25 cellular contexts compared by ENCODE assay signal in the genomic region with DNA sequence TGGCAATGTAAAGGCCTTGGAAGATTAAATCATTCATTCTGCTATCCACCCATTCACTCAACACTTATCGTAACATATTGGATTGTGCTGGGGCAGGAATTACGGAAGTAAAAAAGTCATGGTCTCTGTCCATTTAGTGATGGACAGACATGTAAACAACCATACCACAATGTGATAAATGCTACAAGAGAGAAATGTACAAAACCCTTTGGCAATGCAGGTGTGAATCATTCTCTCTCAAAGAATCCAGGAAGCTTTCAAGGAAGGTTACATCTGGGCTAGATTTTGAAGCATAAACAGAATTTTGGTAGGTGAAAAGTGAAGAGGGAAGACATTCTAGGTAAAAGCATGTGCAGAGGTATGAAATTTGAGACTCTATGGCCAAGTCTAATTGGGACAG.
"Had no signal": no experiment of that assay in that cellular context is flagged by ENCODE, and none has a peak within 500 bp of the region (broad histone marks: within the 10 kb centered on the region; RNA-seq: fewer than 3 reads in every experiment).

No MANE protein-coding gene starts in this region.

- H3K27me3 Mint-ChIP-seq: activated CD4-positive, alpha-beta T cell treated with anti-CD3 and anti-CD28 coated beads for 36 hours; activated CD8-positive, alpha-beta T cell treated with anti-CD3 and anti-CD28 coated beads for 36 hours; activated naive CD8-positive, alpha-beta T cell treated with anti-CD3 and anti-CD28 coated beads, Interleukin-2, amount 10 ng/mL, durations not matched to agents 7 days and 5 days; central memory CD8-positive, alpha-beta T cell had no signal

- H3K27me3 ChIP-seq: adrenal gland, breast epithelium, SJCRH30 had no signal

- H3K36me3 ChIP-seq: adrenal gland, breast epithelium, SJCRH30 had no signal

- DNase-seq: activated CD4-positive, alpha-beta T cell treated with anti-CD3 and anti-CD28 coated beads for 36 hours; activated CD8-positive, alpha-beta memory T cell treated with anti-CD3 and anti-CD28 coated beads, Interleukin-2, amount 50 U/mL, for 48 hours; activated CD8-positive, alpha-beta T cell treated with anti-CD3 and anti-CD28 coated beads for 36 hours; activated naive CD4-positive, alpha-beta T cell treated with anti-CD3 and anti-CD28 coated beads, Interleukin-2, amount 50 U/mL, for 16 hours; activated naive CD8-positive, alpha-beta T cell treated with anti-CD3 and anti-CD28 coated beads, Interleukin-2, amount 10 ng/mL, durations not matched to agents 7 days and 5 days; activated T-cell treated with anti-CD3 and anti-CD28 coated beads, Interleukin-2, amount 50 U/mL, for 1 hour; adrenal gland; aorta; Kasumi-1; NCI-H1105 treated with DMSO at 0.1 percent for 48 hours; NCI-H1436 treated with DMSO at 0.1 percent for 48 hours; NCI-H187; NCI-H2081; NCI-H510A treated with DMSO at 0.1 percent for 48 hours; NCI-H69; NK-92 treated with Interleukin-12 subunit alpha and Interleukin-12 subunit beta, amount 100 ng/mL, for 24 hours; OCI-M1; RPMI8226; SJCRH30; SK-N-SH; T-helper 1 cell had no signal

- H3K27ac Mint-ChIP-seq: activated CD4-positive, alpha-beta T cell treated with anti-CD3 and anti-CD28 coated beads for 36 hours; activated CD8-positive, alpha-beta T cell treated with anti-CD3 and anti-CD28 coated beads for 36 hours; activated naive CD8-positive, alpha-beta T cell treated with anti-CD3 and anti-CD28 coated beads, Interleukin-2, amount 10 ng/mL, durations not matched to agents 7 days and 5 days had no signal

- H3K4me3 ChIP-seq: adrenal gland, breast epithelium, SJCRH30 had no signal

- ATAC-seq: activated CD4-positive, alpha-beta T cell treated with anti-CD3 and anti-CD28 coated beads for 36 hours; activated CD8-positive, alpha-beta T cell treated with anti-CD3 and anti-CD28 coated beads for 36 hours; Panc1; Right ventricle myocardium inferior had no signal

- H3K4me3 Mint-ChIP-seq: activated CD4-positive, alpha-beta T cell treated with anti-CD3 and anti-CD28 coated beads for 36 hours; activated CD8-positive, alpha-beta T cell treated with anti-CD3 and anti-CD28 coated beads for 36 hours; activated naive CD8-positive, alpha-beta T cell treated with anti-CD3 and anti-CD28 coated beads, Interleukin-2, amount 10 ng/mL, durations not matched to agents 7 days and 5 days; central memory CD8-positive, alpha-beta T cell had no signal

- H3K9me3 Mint-ChIP-seq: activated CD8-positive, alpha-beta T cell treated with anti-CD3 and anti-CD28 coated beads for 36 hours; activated naive CD8-positive, alpha-beta T cell treated with anti-CD3 and anti-CD28 coated beads, Interleukin-2, amount 10 ng/mL, durations not matched to agents 7 days and 5 days; central memory CD8-positive, alpha-beta T cell had no signal
